ENCODE assay signal across 9 cellular contexts in the genomic region with DNA sequence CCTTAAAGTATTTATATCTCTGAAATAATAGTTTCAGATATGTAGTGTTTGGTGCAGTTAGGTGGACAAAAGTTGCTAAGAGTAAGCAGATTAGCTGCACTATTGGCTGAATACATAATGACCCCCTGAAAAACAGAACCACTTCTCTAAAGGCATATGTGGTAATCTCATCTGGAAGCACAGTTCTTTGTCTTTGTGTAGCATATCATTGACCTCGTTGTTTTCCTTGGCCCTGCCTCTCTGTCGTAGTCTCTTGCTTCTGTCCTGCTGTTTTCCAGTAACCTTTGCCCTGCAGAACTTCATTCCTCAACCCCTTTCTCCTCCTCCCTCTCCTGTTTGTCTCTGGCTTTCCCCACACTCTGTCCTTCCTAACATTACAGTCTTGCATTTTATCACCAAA. TPM values are rescaled to one million over a fixed set of nuclear protein-coding genes. Genes with fewer than 3 reads are reported as not detected.
DNase-seq lines count a peak whose midpoint lies in the region; ATAC-seq, FAIRE-seq and TF ChIP-seq lines count a peak whose summit lies in the region.
"Had no signal": no experiment of that assay in that cellular context is flagged by ENCODE, and none has a peak within 500 bp of the region (broad histone marks: within the 10 kb centered on the region; RNA-seq: fewer than 3 reads in every experiment).

No MANE protein-coding gene starts in this region.

- no peak overlapping the region for H3K4me3 ChIP-seq in A549
- H3K4me3 ChIP-seq in MG63 = no peak overlapping the region
- no peak overlapping the region for H3K4me3 ChIP-seq in right cardiac atrium (ENCODE audit: low read length)

- TF ChIP-seq POLR2A in A549 (IDR thresholded peaks at IDR 0.05; ENCODE audit: low read length) = no peak

- no peak for TF ChIP-seq CTCF in A549 (IDR thresholded peaks at IDR 0.05)

- no peaks in the 10 kb centered on the region for H3K36me3 ChIP-seq in MG63

- H3K4me1 ChIP-seq in A549 (peaks cover 30% of the 10 kb centered on the region), right cardiac atrium (ENCODE audit: control insufficient read depth, insufficient read depth, low read length) (peaks cover 3% of the 10 kb centered on the region)

- peak overlapping the region; percentile 60 for H3K4me2 ChIP-seq in A549

- CTCF ChIA-PET in A549 (lab: Yijun Ruan, JAX) = no interaction called here

- WGBS in A549 (ENCODE audit: missing lambda C conversion rate) = 0% methylated on average over 2 of the region's 2 CpGs
- 2% methylated on average over 2 of the region's 2 CpGs for WGBS in right cardiac atrium

- H3K9me3 ChIP-seq in A549 (no peaks in the 10 kb centered on the region), MG63 (no peaks in the 10 kb centered on the region), right cardiac atrium (ENCODE audit: control insufficient read depth, low read length) (no peaks in the 10 kb centered on the region)

- ATAC-seq in A549 (peak in 1 of 2 experiments; percentile 73; a peak in 3 of 6 replicates), GM21529 (IDR thresholded peaks at IDR 0.05; ENCODE audit: unreplicated experiment) (peak; percentile 52), right cardiac atrium (peak; percentile 60 to 75), GM19463 (IDR thresholded peaks at IDR 0.05; ENCODE audit: unreplicated experiment) (no peak)

- FAIRE-seq in A549 (lab: Jason Lieb, UNC) = no peak

- TF ChIP-seq EP300 in A549 (IDR thresholded peaks at IDR 0.05) = no peak

- no peaks in the 10 kb centered on the region for H3K27me3 ChIP-seq in MG63
- no peaks in the 10 kb centered on the region for H3K27me3 ChIP-seq in right cardiac atrium (ENCODE audit: control insufficient read depth, insufficient read depth)

- DNase-seq in A549 (ENCODE audit: low read depth in 1 of 2, low spot score in 1 of 2) = peak in 1 of 2 experiments; percentile 24
- DNase-seq in MG63 = peak; percentile 5
- no peak for DNase-seq in right cardiac atrium
- DNase-seq in effector CD4-positive, alpha-beta T cell = no peak
- no peak for DNase-seq in NCI-H446 treated with DMSO at 0.1 percent for 48 hours (lab: John Stamatoyannopoulos, UW)
- no peak for DNase-seq in NCI-H2029 (lab: John Stamatoyannopoulos, UW)
- DNase-seq: CD4-positive, alpha-beta T cell had no signal

- no peak for TF ChIP-seq RAD21 in A549 (conservative IDR thresholded peaks at IDR 0.05 in 1 of 2, IDR thresholded peaks at IDR 0.05 in 1 of 2)

- intact Hi-C loops in right cardiac atrium (cut with DNase I) = no loop called here

- H3K27ac ChIP-seq in A549 (peak overlapping the region; percentile 11 to 68), right cardiac atrium (ENCODE audit: low read length) (peak overlapping the region; percentile 29)

- POLR2A ChIA-PET in A549 (lab: Yijun Ruan, JAX) = no interaction called here

TF ChIP-seq in A549, 52 proteins besides CTCF, POLR2A, EP300 and RAD21:
- TF ChIP-seq CHD4 (IDR thresholded peaks at IDR 0.05; ENCODE audit: borderline replicate concordance) (no peak), JUN (IDR thresholded peaks at IDR 0.05) (no peak), TFCP2L1 (CRISPR knock-in tag; IDR thresholded peaks at IDR 0.05) (no peak), RARB (CRISPR knock-in tag; IDR thresholded peaks at IDR 0.05) (no peak), JUNB (IDR thresholded peaks at IDR 0.05) (no peak), RFX5 (IDR thresholded peaks at IDR 0.05) (no peak), CEBPB (IDR thresholded peaks at IDR 0.05) (no peak), MAFK (IDR thresholded peaks at IDR 0.05; ENCODE audit: partially characterized antibody) (no peak), NPAS2 (CRISPR knock-in tag; IDR thresholded peaks at IDR 0.05; ENCODE audit: borderline replicate concordance) (no peak), HES2 (IDR thresholded peaks at IDR 0.05) (no peak)
- TF ChIP-seq, protein P1, sequence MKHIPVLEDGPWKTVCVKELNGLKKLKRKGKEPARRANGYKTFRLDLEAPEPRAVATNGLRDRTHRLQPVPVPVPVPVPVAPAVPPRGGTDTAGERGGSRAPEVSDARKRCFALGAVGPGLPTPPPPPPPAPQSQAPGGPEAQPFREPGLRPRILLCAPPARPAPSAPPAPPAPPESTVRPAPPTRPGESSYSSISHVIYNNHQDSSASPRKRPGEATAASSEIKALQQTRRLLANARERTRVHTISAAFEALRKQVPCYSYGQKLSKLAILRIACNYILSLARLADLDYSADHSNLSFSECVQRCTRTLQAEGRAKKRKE (CRISPR knock-in tag; IDR thresholded peaks at IDR 0.05; ENCODE audit: low read depth) = no peak
- TF ChIP-seq, protein P2, sequence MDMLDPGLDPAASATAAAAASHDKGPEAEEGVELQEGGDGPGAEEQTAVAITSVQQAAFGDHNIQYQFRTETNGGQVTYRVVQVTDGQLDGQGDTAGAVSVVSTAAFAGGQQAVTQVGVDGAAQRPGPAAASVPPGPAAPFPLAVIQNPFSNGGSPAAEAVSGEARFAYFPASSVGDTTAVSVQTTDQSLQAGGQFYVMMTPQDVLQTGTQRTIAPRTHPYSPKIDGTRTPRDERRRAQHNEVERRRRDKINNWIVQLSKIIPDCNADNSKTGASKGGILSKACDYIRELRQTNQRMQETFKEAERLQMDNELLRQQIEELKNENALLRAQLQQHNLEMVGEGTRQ (IDR thresholded peaks at IDR 0.05) = no peak
- TF ChIP-seq, protein P3, sequence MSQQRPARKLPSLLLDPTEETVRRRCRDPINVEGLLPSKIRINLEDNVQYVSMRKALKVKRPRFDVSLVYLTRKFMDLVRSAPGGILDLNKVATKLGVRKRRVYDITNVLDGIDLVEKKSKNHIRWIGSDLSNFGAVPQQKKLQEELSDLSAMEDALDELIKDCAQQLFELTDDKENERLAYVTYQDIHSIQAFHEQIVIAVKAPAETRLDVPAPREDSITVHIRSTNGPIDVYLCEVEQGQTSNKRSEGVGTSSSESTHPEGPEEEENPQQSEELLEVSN (IDR thresholded peaks at IDR 0.05; ENCODE audit: borderline replicate concordance, low read depth) = no peak

RNA-seq across cellular contexts. Expression of gene JADE3, which starts 41.4 kb away (rescaled TPM):
- 19.8 and 28.8 TPM in 2 replicates for polyA plus RNA-seq in A549 (2011; rRNA removed)
- 3.8 and 4.2 TPM in 2 replicates for polyA plus RNA-seq in A549 (2012; cell fraction: cytosol; rRNA removed)
- 2.4 and 4.3 TPM in 2 replicates for polyA plus RNA-seq in A549 (2012; cell fraction: nucleus; rRNA removed)
- polyA plus RNA-seq in A549 (2017; fragmentation: RNase III; extraction: RNeasy Plus Mini Kit Qiagen cat#74134 plus additional on column Dnase treatment) = 10.4 to 10.6 TPM (median 10.5 TPM) in 3 replicates
- 14.1 and 18.6 TPM in 2 replicates for polyA minus RNA-seq in A549 (2011; rRNA and poly(A)+ RNA removed)
- total RNA-seq in MG63 (2014; rRNA removed; shearing (Covaris generic); ENCODE audit: low replicate concordance) = 7.9 and 8.5 TPM in 2 replicates
- total RNA-seq in right cardiac atrium = 1 to 10 TPM; 5.7 to 6.7 (median 6.4) TPM
- 2.5 TPM for polyA plus RNA-seq in right cardiac atrium
